ENCODE assay signal across 15 cellular contexts in genomic region chr7:139181404-139181803, GRCh38.
"Had no signal": no experiment of that assay in that cellular context is flagged by ENCODE, and none has a peak within 500 bp of the region (broad histone marks: within the 10 kb centered on the region; RNA-seq: fewer than 3 reads in every experiment).

No MANE protein-coding gene starts in this region.

- H3K9ac ChIP-seq: parathyroid adenoma had no signal

- H3K36me3 ChIP-seq: adrenal gland had no signal

- H3K27ac Mint-ChIP-seq: activated B cell treated with CpG ODN at 0.5 μM for 24 hours; activated CD8-positive, alpha-beta T cell treated with anti-CD3 and anti-CD28 coated beads for 36 hours; activated naive CD4-positive, alpha-beta T cell treated with anti-CD3 and anti-CD28 coated beads, Interleukin-2, amount 50 U/mL, for 24 hours had no signal

- H3K27ac ChIP-seq: adrenal gland, cardiac muscle cell, esophagus squamous epithelium, foreskin keratinocyte, parathyroid adenoma had no signal

- DNase-seq: activated B cell treated with CpG ODN at 0.5 μM for 24 hours; activated CD4-positive, alpha-beta T cell treated with anti-CD3 and anti-CD28 coated beads for 48 hours; activated CD8-positive, alpha-beta T cell treated with anti-CD3 and anti-CD28 coated beads for 36 hours; activated effector memory CD4-positive, alpha-beta T cell treated with anti-CD3 and anti-CD28 coated beads, Interleukin-2, amount 50 U/mL, for 16 hours; activated T-cell treated with anti-CD3 and anti-CD28 coated beads, Interleukin-2, amount 50 U/mL, for 4 hours; adrenal gland; esophagus squamous epithelium; glutamatergic neuron; naive thymus-derived CD8-positive, alpha-beta T cell; stimulated activated CD4-positive, alpha-beta T cell treated with anti-CD3 and anti-CD28 coated beads, Interleukin-12 subunit alpha, Interleukin-12 subunit beta, amount 100 ng/mL, for 4 hours; stimulated activated CD4-positive, alpha-beta T cell treated with anti-CD3 and anti-CD28 coated beads, Interleukin-2, amount 100 ng/mL, for 24 hours had no signal

- H3K79me2 ChIP-seq: parathyroid adenoma had no signal

- H3K9me3 Mint-ChIP-seq: activated B cell treated with CpG ODN at 0.5 μM for 24 hours; activated CD8-positive, alpha-beta T cell treated with anti-CD3 and anti-CD28 coated beads for 36 hours; activated naive CD4-positive, alpha-beta T cell treated with anti-CD3 and anti-CD28 coated beads, Interleukin-2, amount 50 U/mL, for 24 hours; activated T-cell treated with anti-CD3 and anti-CD28 coated beads, Interleukin-2, amount 50 U/mL, for 4 hours; naive thymus-derived CD8-positive, alpha-beta T cell had no signal

- H3K27me3 Mint-ChIP-seq: activated B cell treated with CpG ODN at 0.5 μM for 24 hours; activated CD8-positive, alpha-beta T cell treated with anti-CD3 and anti-CD28 coated beads for 36 hours; activated naive CD4-positive, alpha-beta T cell treated with anti-CD3 and anti-CD28 coated beads, Interleukin-2, amount 50 U/mL, for 24 hours; naive thymus-derived CD8-positive, alpha-beta T cell had no signal

- H3K9me3 ChIP-seq: adrenal gland, esophagus squamous epithelium had no signal

- H2AFZ ChIP-seq: parathyroid adenoma had no signal

- H3K4me3 ChIP-seq: adrenal gland, cardiac muscle cell, esophagus squamous epithelium had no signal

- H3K4me3 Mint-ChIP-seq: activated B cell treated with CpG ODN at 0.5 μM for 24 hours; activated CD8-positive, alpha-beta T cell treated with anti-CD3 and anti-CD28 coated beads for 36 hours; activated naive CD4-positive, alpha-beta T cell treated with anti-CD3 and anti-CD28 coated beads, Interleukin-2, amount 50 U/mL, for 24 hours; activated T-cell treated with anti-CD3 and anti-CD28 coated beads, Interleukin-2, amount 50 U/mL, for 4 hours; naive thymus-derived CD8-positive, alpha-beta T cell had no signal

- H3K4me1 Mint-ChIP-seq: activated B cell treated with CpG ODN at 0.5 μM for 24 hours; activated naive CD4-positive, alpha-beta T cell treated with anti-CD3 and anti-CD28 coated beads, Interleukin-2, amount 50 U/mL, for 24 hours had no signal

- ATAC-seq: activated CD8-positive, alpha-beta T cell treated with anti-CD3 and anti-CD28 coated beads for 36 hours; activated T-cell treated with anti-CD3 and anti-CD28 coated beads, Interleukin-2, amount 50 U/mL, for 4 hours; foreskin keratinocyte; naive thymus-derived CD8-positive, alpha-beta T cell had no signal

- H3K4me1 ChIP-seq: adrenal gland, esophagus squamous epithelium, foreskin keratinocyte, parathyroid adenoma had no signal

- H3K27me3 ChIP-seq: adrenal gland, cardiac muscle cell, esophagus squamous epithelium, foreskin keratinocyte had no signal
